Comparison of ENCODE assay signal across 3 cellular contexts in genomic region chr6:43471399-43471798, GRCh38.
A peak's percentile ranks its signal among the peaks of the same experiment; 100 is the strongest.
TF ChIP-seq lines count a peak whose summit lies in the region.

No MANE protein-coding gene starts in this region.

TF ChIP-seq in HCT116, 20 proteins besides CTCF, POLR2A, EP300 and RAD21:
- TF ChIP-seq CEBPB (IDR thresholded peaks at IDR 0.05; ENCODE audit: low read depth): no peak
- TF ChIP-seq POLR2AphosphoS5 (IDR thresholded peaks at IDR 0.05; ENCODE audit: low read depth, low read length): no peak
- no peak for TF ChIP-seq ZBTB33 (IDR thresholded peaks at IDR 0.05; ENCODE audit: extremely low read depth, insufficient replicate concordance, low read length)
- TF ChIP-seq SP1 (IDR thresholded peaks at IDR 0.05; ENCODE audit: low read depth): no peak
- no peak for TF ChIP-seq JUND (IDR thresholded peaks at IDR 0.05)
- TF ChIP-seq MAX (IDR thresholded peaks at IDR 0.05): no peak

TF ChIP-seq in IMR-90, 13 proteins besides CTCF, POLR2A, EP300 and RAD21:
- no peak for TF ChIP-seq CEBPB (IDR thresholded peaks at IDR 0.05; ENCODE audit: low read depth, low read length)
- no peak for TF ChIP-seq USF2 (IDR thresholded peaks at IDR 0.05; ENCODE audit: low read depth, low read length)

TF ChIP-seq in K562, 482 proteins besides CTCF, POLR2A, EP300 and RAD21:
- 0 out of 2 replicates have a peak, but pooled peaks have one; percentile 7 for TF ChIP-seq SPI1 (IDR thresholded peaks at IDR 0.05; ENCODE audit: borderline replicate concordance, low read depth, low read length)
- TF ChIP-seq MIER1 (IDR thresholded peaks at IDR 0.05; ENCODE audit: low read depth): no peak
